1 cellular context compared by ENCODE assay signal in the genomic region with DNA sequence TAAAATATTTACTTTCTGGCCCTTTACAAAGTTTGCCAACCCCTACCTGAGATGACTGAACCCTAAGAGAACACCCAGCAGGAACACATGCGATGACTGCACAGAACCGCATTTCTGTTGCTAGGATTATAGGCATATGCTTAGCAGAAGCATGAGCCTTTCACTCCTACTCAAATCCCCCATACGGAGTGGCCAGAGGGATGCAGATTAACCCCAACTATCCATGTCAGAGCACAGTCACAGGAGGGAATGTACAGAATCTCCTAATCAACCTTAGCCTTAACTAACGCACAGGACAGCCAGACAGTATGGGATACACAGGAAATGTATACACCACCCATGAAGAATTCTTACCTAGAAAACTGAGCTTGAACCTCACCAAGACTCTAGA.
TF ChIP-seq lines count a peak whose summit lies in the region.

No MANE protein-coding gene starts in this region.

TF ChIP-seq in HepG2, 621 proteins besides CTCF, POLR2A, EP300 and RAD21:
- TF ChIP-seq, protein P1, sequence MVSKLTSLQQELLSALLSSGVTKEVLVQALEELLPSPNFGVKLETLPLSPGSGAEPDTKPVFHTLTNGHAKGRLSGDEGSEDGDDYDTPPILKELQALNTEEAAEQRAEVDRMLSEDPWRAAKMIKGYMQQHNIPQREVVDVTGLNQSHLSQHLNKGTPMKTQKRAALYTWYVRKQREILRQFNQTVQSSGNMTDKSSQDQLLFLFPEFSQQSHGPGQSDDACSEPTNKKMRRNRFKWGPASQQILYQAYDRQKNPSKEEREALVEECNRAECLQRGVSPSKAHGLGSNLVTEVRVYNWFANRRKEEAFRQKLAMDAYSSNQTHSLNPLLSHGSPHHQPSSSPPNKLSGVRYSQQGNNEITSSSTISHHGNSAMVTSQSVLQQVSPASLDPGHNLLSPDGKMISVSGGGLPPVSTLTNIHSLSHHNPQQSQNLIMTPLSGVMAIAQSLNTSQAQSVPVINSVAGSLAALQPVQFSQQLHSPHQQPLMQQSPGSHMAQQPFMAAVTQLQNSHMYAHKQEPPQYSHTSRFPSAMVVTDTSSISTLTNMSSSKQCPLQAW (CRISPR knock-in tag; IDR thresholded peaks at IDR 0.05) = no peak
- TF ChIP-seq, protein P2, sequence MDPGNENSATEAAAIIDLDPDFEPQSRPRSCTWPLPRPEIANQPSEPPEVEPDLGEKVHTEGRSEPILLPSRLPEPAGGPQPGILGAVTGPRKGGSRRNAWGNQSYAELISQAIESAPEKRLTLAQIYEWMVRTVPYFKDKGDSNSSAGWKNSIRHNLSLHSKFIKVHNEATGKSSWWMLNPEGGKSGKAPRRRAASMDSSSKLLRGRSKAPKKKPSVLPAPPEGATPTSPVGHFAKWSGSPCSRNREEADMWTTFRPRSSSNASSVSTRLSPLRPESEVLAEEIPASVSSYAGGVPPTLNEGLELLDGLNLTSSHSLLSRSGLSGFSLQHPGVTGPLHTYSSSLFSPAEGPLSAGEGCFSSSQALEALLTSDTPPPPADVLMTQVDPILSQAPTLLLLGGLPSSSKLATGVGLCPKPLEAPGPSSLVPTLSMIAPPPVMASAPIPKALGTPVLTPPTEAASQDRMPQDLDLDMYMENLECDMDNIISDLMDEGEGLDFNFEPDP (CRISPR knock-in tag; conservative IDR thresholded peaks at IDR 0.05) = no peak
- no peak for TF ChIP-seq BORCS8-MEF2B (CRISPR knock-in tag; IDR thresholded peaks at IDR 0.05)
- TF ChIP-seq, protein P3, sequence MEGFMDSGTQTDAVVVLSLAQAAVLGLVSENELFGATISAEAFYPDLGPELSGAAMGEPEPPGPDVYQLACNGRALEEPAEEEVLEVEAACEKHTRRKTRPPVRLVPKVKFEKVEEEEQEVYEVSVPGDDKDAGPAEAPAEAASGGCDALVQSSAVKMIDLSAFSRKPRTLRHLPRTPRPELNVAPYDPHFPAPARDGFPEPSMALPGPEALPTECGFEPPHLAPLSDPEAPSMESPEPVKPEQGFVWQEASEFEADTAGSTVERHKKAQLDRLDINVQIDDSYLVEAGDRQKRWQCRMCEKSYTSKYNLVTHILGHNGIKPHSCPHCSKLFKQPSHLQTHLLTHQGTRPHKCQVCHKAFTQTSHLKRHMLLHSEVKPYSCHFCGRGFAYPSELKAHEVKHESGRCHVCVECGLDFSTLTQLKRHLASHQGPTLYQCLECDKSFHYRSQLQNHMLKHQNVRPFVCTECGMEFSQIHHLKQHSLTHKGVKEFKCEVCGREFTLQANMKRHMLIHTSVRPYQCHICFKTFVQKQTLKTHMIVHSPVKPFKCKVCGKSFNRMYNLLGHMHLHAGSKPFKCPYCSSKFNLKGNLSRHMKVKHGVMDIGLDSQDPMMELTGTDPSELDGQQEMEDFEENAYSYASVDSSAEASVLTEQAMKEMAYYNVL (CRISPR knock-in tag; IDR thresholded peaks at IDR 0.05; ENCODE audit: borderline replicate concordance) = no peak
- no peak for TF ChIP-seq FOXK2 (IDR thresholded peaks at IDR 0.05)
- TF ChIP-seq RBM22 (optimal IDR thresholded peaks at IDR 0.05; ENCODE audit: low read length) = no peak
- no peak for TF ChIP-seq ZBTB7A (CRISPR knock-in tag; IDR thresholded peaks at IDR 0.05)
- TF ChIP-seq AGO1 (IDR thresholded peaks at IDR 0.05; ENCODE audit: low read depth, low read length, poor library complexity, severe bottlenecking) = no peak
- TF ChIP-seq, protein P4, sequence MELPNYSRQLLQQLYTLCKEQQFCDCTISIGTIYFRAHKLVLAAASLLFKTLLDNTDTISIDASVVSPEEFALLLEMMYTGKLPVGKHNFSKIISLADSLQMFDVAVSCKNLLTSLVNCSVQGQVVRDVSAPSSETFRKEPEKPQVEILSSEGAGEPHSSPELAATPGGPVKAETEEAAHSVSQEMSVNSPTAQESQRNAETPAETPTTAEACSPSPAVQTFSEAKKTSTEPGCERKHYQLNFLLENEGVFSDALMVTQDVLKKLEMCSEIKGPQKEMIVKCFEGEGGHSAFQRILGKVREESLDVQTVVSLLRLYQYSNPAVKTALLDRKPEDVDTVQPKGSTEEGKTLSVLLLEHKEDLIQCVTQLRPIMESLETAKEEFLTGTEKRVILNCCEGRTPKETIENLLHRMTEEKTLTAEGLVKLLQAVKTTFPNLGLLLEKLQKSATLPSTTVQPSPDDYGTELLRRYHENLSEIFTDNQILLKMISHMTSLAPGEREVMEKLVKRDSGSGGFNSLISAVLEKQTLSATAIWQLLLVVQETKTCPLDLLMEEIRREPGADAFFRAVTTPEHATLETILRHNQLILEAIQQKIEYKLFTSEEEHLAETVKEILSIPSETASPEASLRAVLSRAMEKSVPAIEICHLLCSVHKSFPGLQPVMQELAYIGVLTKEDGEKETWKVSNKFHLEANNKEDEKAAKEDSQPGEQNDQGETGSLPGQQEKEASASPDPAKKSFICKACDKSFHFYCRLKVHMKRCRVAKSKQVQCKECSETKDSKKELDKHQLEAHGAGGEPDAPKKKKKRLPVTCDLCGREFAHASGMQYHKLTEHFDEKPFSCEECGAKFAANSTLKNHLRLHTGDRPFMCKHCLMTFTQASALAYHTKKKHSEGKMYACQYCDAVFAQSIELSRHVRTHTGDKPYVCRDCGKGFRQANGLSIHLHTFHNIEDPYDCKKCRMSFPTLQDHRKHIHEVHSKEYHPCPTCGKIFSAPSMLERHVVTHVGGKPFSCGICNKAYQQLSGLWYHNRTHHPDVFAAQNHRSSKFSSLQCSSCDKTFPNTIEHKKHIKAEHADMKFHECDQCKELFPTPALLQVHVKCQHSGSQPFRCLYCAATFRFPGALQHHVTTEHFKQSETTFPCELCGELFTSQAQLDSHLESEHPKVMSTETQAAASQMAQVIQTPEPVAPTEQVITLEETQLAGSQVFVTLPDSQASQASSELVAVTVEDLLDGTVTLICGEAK (IDR thresholded peaks at IDR 0.05) = no peak
- TF ChIP-seq, protein P4 (CRISPR knock-in tag; IDR thresholded peaks at IDR 0.05) = no peak
- no peak for TF ChIP-seq ZNF234 (CRISPR knock-in tag; conservative IDR thresholded peaks at IDR 0.05)
- no peak for TF ChIP-seq SPEN (CRISPR knock-in tag; IDR thresholded peaks at IDR 0.05; ENCODE audit: low read depth)
- no peak for TF ChIP-seq ZNF672 (CRISPR knock-in tag; IDR thresholded peaks at IDR 0.05)
- TF ChIP-seq RARG (CRISPR knock-in tag; IDR thresholded peaks at IDR 0.05; ENCODE audit: low read depth) = no peak
- no peak for TF ChIP-seq GABPA (IDR thresholded peaks at IDR 0.05; ENCODE audit: low read depth, low read length)
- TF ChIP-seq GABPA (CRISPR knock-in tag; IDR thresholded peaks at IDR 0.05; ENCODE audit: low read depth) = no peak
- TF ChIP-seq ISX (CRISPR knock-in tag; conservative IDR thresholded peaks at IDR 0.05) = no peak
- no peak for TF ChIP-seq ZNF33A (CRISPR knock-in tag; IDR thresholded peaks at IDR 0.05; ENCODE audit: borderline replicate concordance)
- no peak for TF ChIP-seq REXO4 (CRISPR knock-in tag; IDR thresholded peaks at IDR 0.05; ENCODE audit: borderline replicate concordance)
- TF ChIP-seq ZNF558 (CRISPR knock-in tag; IDR thresholded peaks at IDR 0.05; ENCODE audit: borderline replicate concordance) = no peak
- no peak for TF ChIP-seq ZFYVE20 (CRISPR knock-in tag; IDR thresholded peaks at IDR 0.05; ENCODE audit: borderline replicate concordance, low read depth)
- no peak for TF ChIP-seq MYC (CRISPR knock-in tag; IDR thresholded peaks at IDR 0.05; ENCODE audit: borderline replicate concordance)
